ENCODE assay signal across 8 cellular contexts in genomic region chr16:75764154-75764768, GRCh38. TPM values are rescaled to one million over a fixed set of nuclear protein-coding genes. Genes with fewer than 3 reads are reported as not detected.
DNase-seq lines count a peak whose midpoint lies in the region; ATAC-seq and TF ChIP-seq lines count a peak whose summit lies in the region.

No MANE protein-coding gene starts in this region.

- no peak overlapping the region for H3K27ac ChIP-seq in ascending aorta
- H3K27ac ChIP-seq in hepatocyte: no peak overlapping the region

- H3K27me3 ChIP-seq in ascending aorta: no peaks in the 10 kb centered on the region
- H3K27me3 ChIP-seq in hepatocyte: no peaks in the 10 kb centered on the region

- H3K36me3 ChIP-seq in ascending aorta (no peaks in the 10 kb centered on the region), hepatocyte (replicated peaks; ENCODE audit: insufficient read depth, low read depth) (no peaks in the 10 kb centered on the region)

- DNase-seq in SIG-M5 treated with dmso at 0.1 percent for 504 hours (lab: John Stamatoyannopoulos, UW; ENCODE audit: unreplicated experiment): peak; percentile 50
- DNase-seq in SIG-M5 (lab: John Stamatoyannopoulos, UW): no peak
- peak; percentile 42 for DNase-seq in NCI-H1092 (lab: John Stamatoyannopoulos, UW)
- DNase-seq in SW480 (ENCODE audit: low spot score): peak; percentile 70
- peak in 1 of 2 donors; percentile 70 for DNase-seq in ascending aorta (ENCODE audit: low spot score in 2 of 2)
- DNase-seq in hepatocyte (ENCODE audit: low spot score): peak; percentile 79
- DNase-seq in skeletal muscle cell (ENCODE audit: low read depth): peak; percentile 10

- no peaks in the 10 kb centered on the region for H3K9me2 ChIP-seq in hepatocyte (replicated peaks; ENCODE audit: insufficient read depth)

- no peak overlapping the region for H2AFZ ChIP-seq in hepatocyte

- no peaks in the 10 kb centered on the region for H3K79me2 ChIP-seq in hepatocyte

- no peak overlapping the region for H3K4me2 ChIP-seq in hepatocyte

- H3K9me3 ChIP-seq in ascending aorta (no peaks in the 10 kb centered on the region), hepatocyte (ENCODE audit: low read depth) (no peaks in the 10 kb centered on the region)

- H3K4me1 ChIP-seq in ascending aorta (no peaks in the 10 kb centered on the region), hepatocyte (ENCODE audit: insufficient read depth) (no peaks in the 10 kb centered on the region)

- TF ChIP-seq CTCF in ascending aorta (IDR thresholded peaks at IDR 0.05) (peak; percentile 62 to 83 (median 74)), hepatocyte (IDR thresholded peaks at IDR 0.05; ENCODE audit: poor library complexity) (peak; percentile 81)

- no peaks in the 10 kb centered on the region for H4K20me1 ChIP-seq in hepatocyte (ENCODE audit: insufficient read depth, poor library complexity, severe bottlenecking)

- H3K4me3 ChIP-seq in ascending aorta: no peak overlapping the region
- no peak overlapping the region for H3K4me3 ChIP-seq in hepatocyte
- no peak overlapping the region for H3K4me3 ChIP-seq in skeletal muscle cell (ENCODE audit: low read depth, low read length)

- intact Hi-C loops in ascending aorta (cut with DNase I): loop anchor here (2.0 to 5.0 kb wide), 3 partner anchors 117 to 562 kb away; partner anchors contain the start of genes KARS1 and TERF2IP

- ATAC-seq in HG02678 (IDR thresholded peaks at IDR 0.05; ENCODE audit: unreplicated experiment): peak; percentile 93

- WGBS in hepatocyte (ENCODE audit: low lambda C conversion rate, missing lambda C conversion rate): 28% methylated on average over 7 of the region's 7 CpGs

RNA-seq across cellular contexts. Expression of gene CPHXL, which starts 38.0 kb away (rescaled TPM):
- total RNA-seq in ascending aorta (not detected), hepatocyte (not detected in 2 replicates)
- not detected in 2 replicates for polyA plus RNA-seq in hepatocyte
